ENCODE assay signal across 9 cellular contexts in the genomic region with DNA sequence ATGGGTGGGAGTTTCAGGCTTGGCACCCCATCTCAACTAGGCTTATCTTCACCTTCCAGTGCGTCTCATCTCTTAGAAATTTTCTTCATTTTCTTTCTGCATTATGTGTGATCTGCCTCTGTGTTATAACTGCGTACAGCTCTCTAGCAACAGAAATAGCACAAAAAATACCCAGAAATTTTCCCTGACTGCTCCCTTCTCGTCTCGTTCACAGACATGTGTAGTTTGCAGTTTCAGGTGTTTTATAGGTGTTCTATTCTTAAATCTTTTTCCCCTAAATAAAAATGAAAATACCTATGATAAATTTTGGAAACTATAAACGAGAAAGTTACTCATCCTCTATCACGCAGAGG. TPM values are rescaled to one million over a fixed set of nuclear protein-coding genes. Genes with fewer than 3 reads are reported as not detected.
DNase-seq lines count a peak whose midpoint lies in the region; ATAC-seq and TF ChIP-seq lines count a peak whose summit lies in the region.
"Had no signal": no experiment of that assay in that cellular context is flagged by ENCODE, and none has a peak within 500 bp of the region (broad histone marks: within the 10 kb centered on the region; RNA-seq: fewer than 3 reads in every experiment).

No MANE protein-coding gene starts in this region.

- no peak overlapping the region for H3K4ac ChIP-seq in H9 (ENCODE audit: low read depth, low read length)

- peaks cover 4 to 9% (median 5%) of the 10 kb centered on the region in 3 experiments for H3K36me3 Mint-ChIP-seq in H9 (ENCODE audit: insufficient read depth in 1 of 3, low read depth in 3 of 3)
- peaks cover 0 to 2% (median 0%) of the 10 kb centered on the region in 3 donors for H3K36me3 Mint-ChIP-seq in naive thymus-derived CD8-positive, alpha-beta T cell

- H3K4me1 Mint-ChIP-seq in H9, result peaks cover 33 to 41% of the 10 kb centered on the region in 2 experiments
- H3K4me1 Mint-ChIP-seq in naive thymus-derived CD8-positive, alpha-beta T cell, result peaks cover 44 to 92% (median 80%) of the 10 kb centered on the region in 4 donors

- peak overlapping the region in 2 of 3 experiments; percentile 8 to 45; a peak in 4 of 7 replicates for H3K27ac Mint-ChIP-seq in H9
- H3K27ac Mint-ChIP-seq in naive thymus-derived CD8-positive, alpha-beta T cell, result peak overlapping the region; percentile 73 to 95 (median 90)

- no peak overlapping the region for H3K23ac ChIP-seq in H9 (ENCODE audit: insufficient read length, low read depth, low read length)

- no peak overlapping the region for H3K18ac ChIP-seq in H9 (ENCODE audit: insufficient read length, low read depth, low read length)

- no peak overlapping the region for H4K8ac ChIP-seq in H9 (replicated peaks; ENCODE audit: insufficient read length, low read depth, low read length)

- H3K79me1 ChIP-seq in H9 (ENCODE audit: insufficient read depth, low read depth, low read length, poor library complexity, severe bottlenecking), result no peaks in the 10 kb centered on the region

- DNase-seq in H9 (no peak), dedifferentiated amniotic fluid mesenchymal stem cell (ENCODE audit: extremely low spot score) (no peak), lower leg skin (ENCODE audit: low spot score in 2 of 2) (no peak), activated gamma-delta T cell (lab: John Stamatoyannopoulos, UW) (no peak), vagina (ENCODE audit: extremely low spot score in 2 of 2) (no peak)
- DNase-seq in naive thymus-derived CD8-positive, alpha-beta T cell, result no peak

- intact Hi-C loops in lower leg skin (cut with DNase I; ENCODE audit: low total_unique reads), result no loop called here
- intact Hi-C loops in vagina (cut with DNase I), result no loop called here

- H3K56ac ChIP-seq in H9 (ENCODE audit: insufficient read length, low read depth, low read length), result no peak overlapping the region

- no peaks in the 10 kb centered on the region for H3K9me2 ChIP-seq in Loucy (replicated peaks; ENCODE audit: low read depth, low read length)

- no CpG with 5 or more reads among the region's 6 CpGs for WGBS in H9 (ENCODE audit: extremely low coverage, insufficient read length, low lambda C conversion rate)
- WGBS in lower leg skin, 2 donors, result 52 to 60% methylated on average over 6 of the region's 6 CpGs

- peaks cover 2% of the 10 kb centered on the region; the same call in 1 of the 2 replicates for H3K79me2 ChIP-seq in H9 (ENCODE audit: insufficient read depth, low read length)
- peaks cover 92% of the 10 kb centered on the region for H3K79me2 ChIP-seq in Loucy (ENCODE audit: insufficient read depth, low read length)

- H4K91ac ChIP-seq in H9 (ENCODE audit: insufficient read length, low read depth, low read length), result no peak overlapping the region

- H3F3A ChIP-seq in Loucy (ENCODE audit: low read depth), result peaks cover 16% of the 10 kb centered on the region

- H3K9me3 Mint-ChIP-seq in H9, result peaks cover 4 to 5% of the 10 kb centered on the region in 2 experiments
- peaks cover 0 to 1% (median 0%) of the 10 kb centered on the region in 9 donors for H3K9me3 Mint-ChIP-seq in naive thymus-derived CD8-positive, alpha-beta T cell

- H4K20me1 ChIP-seq in H9 (ENCODE audit: control insufficient read depth, insufficient read depth, insufficient read length) (peaks cover 3% of the 10 kb centered on the region), Loucy (ENCODE audit: insufficient read depth, low read length, poor library complexity, severe bottlenecking) (peaks cover 19% of the 10 kb centered on the region)

- H3K23me2 ChIP-seq in H9 (ENCODE audit: insufficient read length, low read depth, low read length, poor library complexity, severe bottlenecking), result no peaks in the 10 kb centered on the region

- H3K27me3 ChIP-seq in H9 (ENCODE audit: insufficient read depth, low read length) (no peaks in the 10 kb centered on the region), Loucy (ENCODE audit: insufficient read depth, low read length, poor library complexity, severe bottlenecking) (no peaks in the 10 kb centered on the region), vagina (no peaks in the 10 kb centered on the region)

- no peak for TF ChIP-seq POLR2A in lower leg skin (IDR thresholded peaks at IDR 0.05)
- TF ChIP-seq POLR2A in vagina (IDR thresholded peaks at IDR 0.05), result no peak

- ATAC-seq in GM18870 (IDR thresholded peaks at IDR 0.05; ENCODE audit: unreplicated experiment), result peak; percentile 24
- ATAC-seq in naive thymus-derived CD8-positive, alpha-beta T cell, result peak; percentile 24 to 39
- ATAC-seq: HCT116 had no signal

- H2AK5ac ChIP-seq in H9 (ENCODE audit: insufficient read length, low read length), result no peak overlapping the region

- no peak overlapping the region for H2BK12ac ChIP-seq in H9 (ENCODE audit: insufficient read length, low read depth, low read length)

- H3K36me3 ChIP-seq in Loucy (ENCODE audit: insufficient read depth, low read length), result no peaks in the 10 kb centered on the region
- no peaks in the 10 kb centered on the region for H3K36me3 ChIP-seq in vagina

- H4K5ac ChIP-seq in H9 (ENCODE audit: insufficient read length, low read depth, low read length), result no peak overlapping the region

- POLR2A ChIA-PET in naive thymus-derived CD8-positive, alpha-beta T cell (lab: Charles Lee), result interaction anchor here (0.6 to 1.5 kb wide), 6 partner anchors 8 to 166 kb away, joined by 3 to 6 read pairs (median 5); no protein-coding TSS in a partner anchor

- H3T11ph ChIP-seq in H9 (ENCODE audit: low read length), result no peak overlapping the region

- H3K4me2 ChIP-seq in H9 (ENCODE audit: insufficient read depth, insufficient read length, low read length) (no peak overlapping the region), Loucy (ENCODE audit: low read depth, low read length, poor library complexity, severe bottlenecking) (peak overlapping the region; percentile 93)

- H3K9me3 ChIP-seq in H9 (ENCODE audit: control insufficient read depth, low read depth, low read length), result no peaks in the 10 kb centered on the region
- H3K9me3 ChIP-seq in Loucy (ENCODE audit: insufficient read depth, low read depth, low read length), result no peaks in the 10 kb centered on the region
- no peaks in the 10 kb centered on the region for H3K9me3 ChIP-seq in vagina

- H3K4me3 Mint-ChIP-seq in H9, result peak overlapping the region in 1 of 2 experiments; percentile 72; a peak in 1 of 5 replicates
- peak overlapping the region; percentile 73 to 94 (median 85) for H3K4me3 Mint-ChIP-seq in naive thymus-derived CD8-positive, alpha-beta T cell

- H3K9ac ChIP-seq in H9 (ENCODE audit: extremely low read depth, insufficient read length, low read length), result no peak overlapping the region
- peak overlapping the region; percentile 83 for H3K9ac ChIP-seq in Loucy (ENCODE audit: low read depth, low read length, poor library complexity, severe bottlenecking)

- H2BK5ac ChIP-seq in H9 (ENCODE audit: insufficient read length, low read length), result no peak overlapping the region

- no peak overlapping the region for H3K27ac ChIP-seq in H9 (ENCODE audit: insufficient read length, low read depth, low read length)
- no peak overlapping the region for H3K27ac ChIP-seq in vagina

- no peak overlapping the region for H2BK15ac ChIP-seq in H9 (ENCODE audit: low read depth, low read length)

- H2AFZ ChIP-seq in H9 (ENCODE audit: low read length) (no peak overlapping the region), Loucy (ENCODE audit: low read length) (no peak overlapping the region)

- H3K4me1 ChIP-seq in H9 (ENCODE audit: insufficient read depth, low read length) (peaks cover 11% of the 10 kb centered on the region; the same call in 1 of the 2 replicates), Loucy (ENCODE audit: insufficient read depth, low read length, poor library complexity, severe bottlenecking) (peaks cover 87% of the 10 kb centered on the region), vagina (peaks cover 29% of the 10 kb centered on the region)

- no peak overlapping the region for H2BK120ac ChIP-seq in H9 (ENCODE audit: low read depth, low read length, poor library complexity, severe bottlenecking)

- H3K27me3 Mint-ChIP-seq in H9 (ENCODE audit: low read depth), result no peaks in the 10 kb centered on the region
- no peaks in the 10 kb centered on the region for H3K27me3 Mint-ChIP-seq in naive thymus-derived CD8-positive, alpha-beta T cell

- TF ChIP-seq CTCF in H9 (conservative IDR thresholded peaks at IDR 0.05) (no peak), Loucy (conservative IDR thresholded peaks at IDR 0.05; ENCODE audit: low read length) (no peak), lower leg skin (IDR thresholded peaks at IDR 0.05) (no peak), vagina (IDR thresholded peaks at IDR 0.05) (no peak)

- H3K4me3 ChIP-seq in Loucy (ENCODE audit: low read length, poor library complexity, severe bottlenecking) (peak overlapping the region; percentile 73), lower leg skin (ENCODE audit: low read depth, poor library complexity, severe bottlenecking) (no peak overlapping the region), vagina (no peak overlapping the region)

- no peak overlapping the region for H2BK20ac ChIP-seq in H9 (ENCODE audit: low read depth, low read length, poor library complexity, severe bottlenecking)

- H3K14ac ChIP-seq in H9 (ENCODE audit: insufficient read depth, low read length), result no peak overlapping the region

RNA-seq across cellular contexts. Expression of gene TET3, which starts 48.2 kb away (rescaled TPM):
- total RNA-seq in H9 (2021) (21.8 and 24.7 TPM in 2 replicates), lower leg skin (10 to 100 TPM; 52.8 to 54.8 (median 54.1) TPM), vagina (12.3 TPM)
- 10 to 100 TPM; 30.1 to 30.5 TPM for total RNA-seq in naive thymus-derived CD8-positive, alpha-beta T cell
- 1 to 10 TPM in 1 of 3 donors, under 1 TPM in 2; 0.46 to 1.0 (median 0.61) TPM for polyA plus RNA-seq in naive thymus-derived CD8-positive, alpha-beta T cell
